In the genomic region with DNA sequence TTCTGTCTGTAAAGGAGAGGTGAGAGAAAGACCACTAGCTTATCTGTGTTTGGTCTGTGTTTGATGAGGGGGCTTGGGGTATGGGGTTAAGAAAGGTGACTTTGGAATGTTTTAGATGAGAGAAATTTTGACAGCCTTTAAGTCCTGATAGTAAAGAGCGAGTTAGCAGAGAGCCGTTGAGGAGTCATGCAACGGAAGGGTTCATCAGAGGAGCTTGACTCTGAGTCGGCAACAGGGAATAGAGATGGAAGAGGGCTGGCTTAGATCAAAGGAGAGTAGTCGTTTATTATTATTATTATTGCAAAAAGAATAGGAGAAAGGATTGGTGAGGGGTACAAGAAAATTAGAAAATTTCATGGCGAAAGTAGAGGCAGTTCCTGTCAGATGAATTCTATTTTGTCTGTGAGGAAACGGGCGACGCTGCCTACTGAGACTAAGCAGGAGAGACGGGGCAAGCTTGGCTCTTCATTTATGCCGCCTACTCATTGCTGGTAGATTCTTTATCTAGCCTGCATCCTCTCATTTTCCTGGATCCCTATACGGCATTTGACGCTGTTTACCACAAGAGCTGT, we compare ENCODE assay signal across 8 cellular contexts. TPM values are rescaled to one million over a fixed set of nuclear protein-coding genes. Genes with fewer than 3 reads are reported as not detected.
DNase-seq lines count a peak whose midpoint lies in the region; ATAC-seq and TF ChIP-seq lines count a peak whose summit lies in the region.

No MANE protein-coding gene starts in this region.

- H3K4me3 ChIP-seq in GM12864 (ENCODE audit: low read depth, low read length): peak overlapping the region; percentile 76
- peak overlapping the region; percentile 71 for H3K4me3 ChIP-seq in HL-60 (replicated peaks; ENCODE audit: insufficient read depth, low read length)
- peak overlapping the region; percentile 78 for H3K4me3 ChIP-seq in astrocyte of the cerebellum (ENCODE audit: low read depth, low read length)
- H3K4me3 ChIP-seq in left lung: peak overlapping the region; percentile 44 to 57
- H3K4me3 ChIP-seq in tibial artery: peak overlapping the region; percentile 56 to 74

- no peaks in the 10 kb centered on the region for H3K27me3 ChIP-seq in HL-60 (ENCODE audit: insufficient read depth, poor library complexity, severe bottlenecking)
- H3K27me3 ChIP-seq in left lung: no peaks in the 10 kb centered on the region
- H3K27me3 ChIP-seq in tibial artery: no peaks in the 10 kb centered on the region

- H3K9me3 ChIP-seq in left lung (no peaks in the 10 kb centered on the region), tibial artery (no peaks in the 10 kb centered on the region)

- TF ChIP-seq CTCF in GM12864 (IDR thresholded peaks at IDR 0.05; ENCODE audit: low read depth, low read length, missing control alignments): no peak
- TF ChIP-seq CTCF in HL-60 (IDR thresholded peaks at IDR 0.05; ENCODE audit: insufficient read depth, low read length): no peak
- TF ChIP-seq CTCF in astrocyte of the cerebellum (IDR thresholded peaks at IDR 0.05; ENCODE audit: low read depth, low read length, missing control alignments): no peak
- TF ChIP-seq CTCF in left lung (IDR thresholded peaks at IDR 0.05): no peak
- TF ChIP-seq CTCF in tibial artery (IDR thresholded peaks at IDR 0.05): no peak

- H3K4me1 ChIP-seq in left lung (peaks cover 5 to 14% of the 10 kb centered on the region in 2 donors), tibial artery (peaks cover 0 to 8% (median 0%) of the 10 kb centered on the region in 4 donors)

- DNase-seq in GM12864 (ENCODE audit: low read depth) (no peak), HL-60 (ENCODE audit: low read depth in 1 of 2, low spot score in 1 of 2) (no peak), astrocyte of the cerebellum (ENCODE audit: low read depth) (no peak), left lung (no peak), tibial artery (no peak), NOMO-1 (lab: John Stamatoyannopoulos, UW; ENCODE audit: unreplicated experiment in 2 of 2) (no peak), H4 (ENCODE audit: low spot score) (no peak)

- no peaks in the 10 kb centered on the region for H3K36me3 ChIP-seq in left lung
- no peaks in the 10 kb centered on the region for H3K36me3 ChIP-seq in tibial artery

- ATAC-seq in left lung: peak; percentile 38
- ATAC-seq in GM18873 (IDR thresholded peaks at IDR 0.05; ENCODE audit: low FRiP score, unreplicated experiment): no peak

- in situ Hi-C loops in astrocyte of the cerebellum (cut with HindIII; ENCODE audit: low sequenced_read_pairs): no loop called here

- H3K27ac ChIP-seq in HL-60 (replicated peaks): peak overlapping the region; percentile 77
- H3K27ac ChIP-seq in left lung: peak overlapping the region in 1 of 2 donors; percentile 75
- peak overlapping the region; percentile 65 to 85 for H3K27ac ChIP-seq in tibial artery

- intact Hi-C loops in left lung (cut with DNase I): no loop called here
- intact Hi-C loops in tibial artery (cut with DNase I; ENCODE audit: low total_unique reads): no loop called here

RNA-seq across cellular contexts. Expression of gene VAMP7, which starts 0.5 kb away (rescaled TPM):
- total RNA-seq in left lung: 10 to 100 TPM; 39.0 to 40.5 TPM
- 70.3 and 94.2 TPM in 2 replicates for total RNA-seq in H4 (2014; rRNA removed; shearing (Covaris generic))
